ENCODE assay signal across 8 cellular contexts in genomic region chr6:33711140-33712129, GRCh38. TPM values are rescaled to one million over a fixed set of nuclear protein-coding genes. Genes with fewer than 3 reads are reported as not detected.
DNase-seq lines count a peak whose midpoint lies in the region; ATAC-seq and TF ChIP-seq lines count a peak whose summit lies in the region.

Gene UQCC2 (minus strand): TSS chr6:33711700. CDS start chr6:33711686, 14 bp downstream.

- intact Hi-C loops in esophagus muscularis mucosa (cut with DNase I) = no loop called here

- TF ChIP-seq POLR2A in Peyer's patch (IDR thresholded peaks at IDR 0.05) (peak; percentile 65 to 69), esophagus muscularis mucosa (IDR thresholded peaks at IDR 0.05; ENCODE audit: low read depth) (peak; percentile 57)

- peak; percentile 88 for ATAC-seq in GM21737 (IDR thresholded peaks at IDR 0.05; ENCODE audit: unreplicated experiment)

- TF ChIP-seq CTCF in Peyer's patch (IDR thresholded peaks at IDR 0.05) (peak; percentile 1 to 75 (median 59)), esophagus muscularis mucosa (IDR thresholded peaks at IDR 0.05) (peak; percentile 60 to 73 (median 68))

- peak; percentile 96 for DNase-seq in DMS79 (lab: John Stamatoyannopoulos, UW)
- DNase-seq in Peyer's patch = peak; percentile 95 to 98 (median 97)
- peak; percentile 98 for DNase-seq in activated T-cell treated with anti-CD3 and anti-CD28 coated beads, Interleukin-2, amount 50 U/mL, for 48 hours
- DNase-seq in esophagus muscularis mucosa (ENCODE audit: extremely low spot score) = peak; percentile 98
- peak; percentile 97 for DNase-seq in myocyte (ENCODE audit: low read depth)
- peak; percentile 94 to 97 for DNase-seq in stimulated activated CD8-positive, alpha-beta memory T cell treated with anti-CD3 and anti-CD28 coated beads, Interleukin-7, amount 100 ng/mL, for 48 hours (ENCODE audit: extremely low read depth in 1 of 2, low read depth in 1 of 2)

- H3K36me3 ChIP-seq in KOPT-K1 (ENCODE audit: insufficient read depth, low read length) (peaks cover 41% of the 10 kb centered on the region), Peyer's patch (no peaks in the 10 kb centered on the region), esophagus muscularis mucosa (peaks cover 0 to 28% (median 8%) of the 10 kb centered on the region in 4 donors)

- H3K9me3 ChIP-seq in KOPT-K1 (ENCODE audit: insufficient read depth, low read length, poor library complexity, severe bottlenecking) = no peaks in the 10 kb centered on the region
- no peaks in the 10 kb centered on the region for H3K9me3 ChIP-seq in Peyer's patch
- no peaks in the 10 kb centered on the region for H3K9me3 ChIP-seq in esophagus muscularis mucosa

- TF ChIP-seq EP300 in esophagus muscularis mucosa (IDR thresholded peaks at IDR 0.05) = no peak

- under 1% methylated on average over 30 of the region's 73 CpGs for WGBS in esophagus muscularis mucosa

- H3K27me3 ChIP-seq in Peyer's patch = no peaks in the 10 kb centered on the region
- no peaks in the 10 kb centered on the region for H3K27me3 ChIP-seq in esophagus muscularis mucosa

- peak within 1 kb of the TSS; percentile 95 for H3K27ac ChIP-seq in KOPT-K1 (ENCODE audit: low read depth, low read length, poor library complexity, severe bottlenecking)
- peak within 1 kb of the TSS; percentile 82 to 98 (median 90) for H3K27ac ChIP-seq in Peyer's patch
- peak within 1 kb of the TSS; percentile 91 to 96 (median 94) for H3K27ac ChIP-seq in esophagus muscularis mucosa (replicated peaks in 1 of 4)

- peak within 1 kb of the TSS; percentile 64 to 92 (median 87) for H3K4me3 ChIP-seq in Peyer's patch
- peak within 1 kb of the TSS; percentile 73 to 92 (median 84) for H3K4me3 ChIP-seq in esophagus muscularis mucosa

- H3K4me1 ChIP-seq in Peyer's patch = peaks cover 0 to 8% (median 2%) of the 10 kb centered on the region in 4 donors
- peaks cover 18 to 23% (median 20%) of the 10 kb centered on the region in 4 donors for H3K4me1 ChIP-seq in esophagus muscularis mucosa

RNA-seq across cellular contexts. Expression of gene UQCC2, which starts in this region (rescaled TPM):
- total RNA-seq in Peyer's patch (10 to 100 TPM in 1 of 4 donors, 1 to 10 TPM in 3; 4.6 to 19.6 (median 6.9) TPM), esophagus muscularis mucosa (10 to 100 TPM in 3 of 4 donors, 1 to 10 TPM in 1; 9.4 to 22.2 (median 14.7) TPM), myocyte (47.2 and 73.0 TPM in 2 replicates)
- polyA plus RNA-seq in myocyte (2012) = 165 TPM

Comparison
In these comparisons a context has a peak if more than half of its experiments do, and no peak if none do; other contexts are left out.
1. Peak in every context shown above with its lines: DNase-seq, ATAC-seq, H3K4me3 ChIP-seq and H3K27ac ChIP-seq.